In genomic region chr21:39182016-39182415, GRCh38 we compare ENCODE assay signal across 8 cellular contexts. TPM values are rescaled to one million over a fixed set of nuclear protein-coding genes. Genes with fewer than 3 reads are reported as not detected.
DNase-seq lines count a peak whose midpoint lies in the region; ATAC-seq and TF ChIP-seq lines count a peak whose summit lies in the region.

No MANE protein-coding gene starts in this region.

- H3K27me3 Mint-ChIP-seq in activated CD4-positive, alpha-beta T cell treated with anti-CD3 and anti-CD28 coated beads, Interleukin-2, amount 10 ng/mL, durations not matched to agents 7 days and 5 days: no peaks in the 10 kb centered on the region
- H3K27me3 Mint-ChIP-seq in activated CD8-positive, alpha-beta T cell treated with anti-CD3 and anti-CD28 coated beads for 36 hours: no peaks in the 10 kb centered on the region

- TF ChIP-seq POLR2A in suprapubic skin (IDR thresholded peaks at IDR 0.05): no peak

- H3K27ac Mint-ChIP-seq in activated CD4-positive, alpha-beta T cell treated with anti-CD3 and anti-CD28 coated beads, Interleukin-2, amount 10 ng/mL, durations not matched to agents 7 days and 5 days: peak overlapping the region; percentile 97
- peak overlapping the region; percentile 95 for H3K27ac Mint-ChIP-seq in activated CD8-positive, alpha-beta T cell treated with anti-CD3 and anti-CD28 coated beads for 36 hours

- no peak for DNase-seq in activated CD4-positive, alpha-beta T cell treated with anti-CD3 and anti-CD28 coated beads, Interleukin-2, amount 10 ng/mL, durations not matched to agents 7 days and 5 days
- DNase-seq in activated CD4-positive, alpha-beta T cell treated with anti-CD3 and anti-CD28 coated beads for 48 hours: no peak
- DNase-seq in activated CD8-positive, alpha-beta T cell treated with anti-CD3 and anti-CD28 coated beads for 36 hours: no peak
- DNase-seq in suprapubic skin (ENCODE audit: low spot score in 2 of 2) (no peak), iPS-NIHi7 (ENCODE audit: extremely low spot score) (no peak)

- H3K4me1 ChIP-seq in suprapubic skin: peaks cover 39% of the 10 kb centered on the region

- POLR2A ChIA-PET in activated CD4-positive, alpha-beta T cell treated with anti-CD3 and anti-CD28 coated beads, Interleukin-2, amount 10 ng/mL, durations not matched to agents 7 days and 5 days (lab: Charles Lee): no interaction called here
- POLR2A ChIA-PET in activated CD8-positive, alpha-beta T cell treated with anti-CD3 and anti-CD28 coated beads for 36 hours (lab: Charles Lee): interaction anchor here (1.0 to 3.1 kb wide), 3 partner anchors 8 to 131 kb away, joined by 3 to 16 read pairs (median 4); partner anchors contain the start of gene BRWD1

- H3K9me3 Mint-ChIP-seq in activated CD4-positive, alpha-beta T cell treated with anti-CD3 and anti-CD28 coated beads, Interleukin-2, amount 10 ng/mL, durations not matched to agents 7 days and 5 days: no peaks in the 10 kb centered on the region
- H3K9me3 Mint-ChIP-seq in activated CD8-positive, alpha-beta T cell treated with anti-CD3 and anti-CD28 coated beads for 36 hours: no peaks in the 10 kb centered on the region

- H3K27me3 ChIP-seq in suprapubic skin: no peaks in the 10 kb centered on the region

- no peak for ATAC-seq in activated CD8-positive, alpha-beta T cell treated with anti-CD3 and anti-CD28 coated beads for 36 hours
- ATAC-seq in GM21447 (IDR thresholded peaks at IDR 0.05; ENCODE audit: unreplicated experiment): no peak
- no peak for ATAC-seq in GM18870 (IDR thresholded peaks at IDR 0.05; ENCODE audit: unreplicated experiment)

- H3K4me3 ChIP-seq in iPS-18c (ENCODE audit: insufficient read depth, low read depth, low read length) (peak overlapping the region; percentile 90; the same call in 1 of the 2 replicates), suprapubic skin (peak overlapping the region; percentile 65)

- peaks cover 31% of the 10 kb centered on the region for H3K36me3 Mint-ChIP-seq in activated CD4-positive, alpha-beta T cell treated with anti-CD3 and anti-CD28 coated beads, Interleukin-2, amount 10 ng/mL, durations not matched to agents 7 days and 5 days (ENCODE audit: low read depth)
- peaks cover 28% of the 10 kb centered on the region for H3K36me3 Mint-ChIP-seq in activated CD8-positive, alpha-beta T cell treated with anti-CD3 and anti-CD28 coated beads for 36 hours (ENCODE audit: low read depth)

- no peak overlapping the region for H3K27ac ChIP-seq in suprapubic skin

- H3K4me1 Mint-ChIP-seq in activated CD4-positive, alpha-beta T cell treated with anti-CD3 and anti-CD28 coated beads, Interleukin-2, amount 10 ng/mL, durations not matched to agents 7 days and 5 days: peaks cover 56% of the 10 kb centered on the region
- H3K4me1 Mint-ChIP-seq in activated CD8-positive, alpha-beta T cell treated with anti-CD3 and anti-CD28 coated beads for 36 hours (ENCODE audit: low read depth): peaks cover 39% of the 10 kb centered on the region

- TF ChIP-seq CTCF in activated CD8-positive, alpha-beta T cell treated with anti-CD3 and anti-CD28 coated beads for 36 hours (IDR thresholded peaks at IDR 0.05): no peak
- no peak for TF ChIP-seq CTCF in suprapubic skin (IDR thresholded peaks at IDR 0.05)

- CTCF ChIA-PET in activated CD4-positive, alpha-beta T cell treated with anti-CD3 and anti-CD28 coated beads, Interleukin-2, amount 10 ng/mL, durations not matched to agents 7 days and 5 days (lab: Charles Lee): no interaction called here
- CTCF ChIA-PET in activated CD8-positive, alpha-beta T cell treated with anti-CD3 and anti-CD28 coated beads for 36 hours (lab: Charles Lee): no interaction called here

- peak overlapping the region; percentile 98 for H3K4me3 Mint-ChIP-seq in activated CD4-positive, alpha-beta T cell treated with anti-CD3 and anti-CD28 coated beads, Interleukin-2, amount 10 ng/mL, durations not matched to agents 7 days and 5 days
- peak overlapping the region; percentile 87 for H3K4me3 Mint-ChIP-seq in activated CD8-positive, alpha-beta T cell treated with anti-CD3 and anti-CD28 coated beads for 36 hours

- WGBS in suprapubic skin: 48% methylated on average over 8 of the region's 8 CpGs

- H3K9me3 ChIP-seq in iPS-18c (ENCODE audit: control insufficient read depth, insufficient read depth, low read length) (no peaks in the 10 kb centered on the region), suprapubic skin (no peaks in the 10 kb centered on the region)

- intact Hi-C loops in activated CD8-positive, alpha-beta T cell treated with anti-CD3 and anti-CD28 coated beads for 36 hours (cut with micrococcal nuclease): loop anchor here (10.0 kb wide), 2 partner anchors 203 to 417 kb away; a partner anchor contains a TSS

- TF ChIP-seq EP300 in suprapubic skin (IDR thresholded peaks at IDR 0.05): no peak

- H3K36me3 ChIP-seq in suprapubic skin: peaks cover 9% of the 10 kb centered on the region

RNA-seq across cellular contexts. Expression of gene PSMG1, which starts 1.2 kb away (rescaled TPM):
- 10 to 100 TPM; 66.8 to 84.3 TPM for total RNA-seq in activated CD4-positive, alpha-beta T cell treated with anti-CD3 and anti-CD28 coated beads, Interleukin-2, amount 10 ng/mL, durations not matched to agents 7 days and 5 days
- 100 to 1,000 TPM in 1 of 2 experiments, 10 to 100 TPM in 1; 90.9 to 107 TPM for total RNA-seq in activated CD8-positive, alpha-beta T cell treated with anti-CD3 and anti-CD28 coated beads for 36 hours
- 10 to 100 TPM; 22.5 to 33.4 (median 28.1) TPM for total RNA-seq in suprapubic skin
